In genomic region chr17:10292057-10292931, GRCh38 we compare ENCODE assay signal across 11 cellular contexts.
DNase-seq lines count a peak whose midpoint lies in the region; ATAC-seq, FAIRE-seq and TF ChIP-seq lines count a peak whose summit lies in the region.
"Had no signal": no experiment of that assay in that cellular context is flagged by ENCODE, and none has a peak within 500 bp of the region (broad histone marks: within the 10 kb centered on the region; RNA-seq: fewer than 3 reads in every experiment).

No MANE protein-coding gene starts in this region.

- no peaks in the 10 kb centered on the region for H3K36me3 Mint-ChIP-seq in HFFc6 (ENCODE audit: low read depth)

- H3K27me3 Mint-ChIP-seq in HFFc6 (ENCODE audit: insufficient read depth): peaks cover 3% of the 10 kb centered on the region; the same call in 1 of the 2 replicates

- H3K27ac Mint-ChIP-seq in HFFc6: peak overlapping the region; percentile 49; the same call in 1 of the 2 replicates

- no peaks in the 10 kb centered on the region; the same call in 1 of the 2 replicates for H3K9me3 Mint-ChIP-seq in HFFc6

- H3K4me3 Mint-ChIP-seq in HFFc6: peak overlapping the region; percentile 14; the same call in 1 of the 2 replicates

- peaks cover 12% of the 10 kb centered on the region for H3K4me1 ChIP-seq in lower lobe of right lung

- H3K4me3 ChIP-seq in GM12865 (ENCODE audit: low read depth, low read length): no peak overlapping the region
- H3K4me3 ChIP-seq in lower lobe of right lung: no peak overlapping the region
- H3K4me3 ChIP-seq: upper lobe of left lung had no signal

- FAIRE-seq in RCC 7860 (lab: Jason Lieb, UNC): no peak

- CTCF ChIA-PET in RWPE1 (lab: Yijun Ruan, JAX): interaction anchor here (0.6 to 1.2 kb wide), 2 partner anchors 118 to 197 kb away, joined by 3 to 7 read pairs; no protein-coding TSS in a partner anchor
- CTCF ChIA-PET in HEK293T (lab: Yijun Ruan, JAX): no interaction called here

- H3K27ac ChIP-seq in RWPE1 (peak overlapping the region; percentile 46), lower lobe of right lung (no peak overlapping the region)
- H3K27ac ChIP-seq: brain microvascular endothelial cell had no signal

- DNase-seq in GM12865 (ENCODE audit: low read depth) (peak; percentile 79), HFFc6 (peak; percentile 41), RWPE1 (ENCODE audit: low spot score) (peak; percentile 96), lower lobe of right lung (no peak), HEK293T (ENCODE audit: extremely low spot score) (no peak), RCC 7860 (ENCODE audit: low spot score) (no peak)
- DNase-seq in stimulated activated CD4-positive, alpha-beta T cell treated with anti-CD3 and anti-CD28 coated beads, Interleukin-12 subunit alpha, Interleukin-12 subunit beta, amount 100 ng/mL, for 4 hours: no peak
- DNase-seq: brain microvascular endothelial cell had no signal

- POLR2A ChIA-PET in RWPE1 (lab: Yijun Ruan, JAX; ENCODE audit: low non-redundant PET) (no interaction called here), HEK293T (lab: Yijun Ruan, JAX) (no interaction called here)

- ATAC-seq in lower lobe of right lung (peak; percentile 37 to 40), GM18873 (IDR thresholded peaks at IDR 0.05; ENCODE audit: low FRiP score, unreplicated experiment) (no peak)
- ATAC-seq: Panc1 had no signal

- intact Hi-C loops in lower lobe of right lung (cut with DNase I): no loop called here

- TF ChIP-seq CTCF in GM12865 (IDR thresholded peaks at IDR 0.05; ENCODE audit: insufficient read depth, low read depth, low read length, missing control alignments): no peak
- TF ChIP-seq CTCF in HFFc6 (IDR thresholded peaks at IDR 0.05): no peak
- no peak for TF ChIP-seq CTCF in RWPE1 (conservative IDR thresholded peaks at IDR 0.05; ENCODE audit: low read depth)
- TF ChIP-seq CTCF in lower lobe of right lung (IDR thresholded peaks at IDR 0.05): no peak

- H3K27me3 ChIP-seq in lower lobe of right lung (ENCODE audit: low read depth): peaks cover 8% of the 10 kb centered on the region
- H3K27me3 ChIP-seq: brain microvascular endothelial cell, upper lobe of left lung had no signal

- H3K36me3 ChIP-seq in lower lobe of right lung: no peaks in the 10 kb centered on the region
- H3K36me3 ChIP-seq: brain microvascular endothelial cell, upper lobe of left lung had no signal

- H3K9me3 ChIP-seq in lower lobe of right lung: no peaks in the 10 kb centered on the region
- H3K9me3 ChIP-seq: upper lobe of left lung had no signal

- H3K4me1 Mint-ChIP-seq in HFFc6 (ENCODE audit: low read depth): peaks cover 15% of the 10 kb centered on the region; the same call in 1 of the 2 replicates

TF ChIP-seq in HEK293T, 16 proteins besides CTCF, POLR2A, EP300 and RAD21:
- TF ChIP-seq ELF4 (IDR thresholded peaks at IDR 0.05) (no peak), FOXA1 (IDR thresholded peaks at IDR 0.05) (no peak), SUZ12 (IDR thresholded peaks at IDR 0.05) (no peak), ZNF384 (IDR thresholded peaks at IDR 0.05) (no peak), SP1 (IDR thresholded peaks at IDR 0.05) (no peak), HDGF (IDR thresholded peaks at IDR 0.05; ENCODE audit: borderline replicate concordance) (no peak), FOXK2 (IDR thresholded peaks at IDR 0.05) (no peak), TARDBP (IDR thresholded peaks at IDR 0.05) (no peak), FOXM1 (IDR thresholded peaks at IDR 0.05; ENCODE audit: borderline replicate concordance) (no peak), LEF1 (IDR thresholded peaks at IDR 0.05; ENCODE audit: borderline replicate concordance) (no peak), ARNT (IDR thresholded peaks at IDR 0.05) (no peak), L3MBTL2 (conservative IDR thresholded peaks at IDR 0.05) (no peak), BHLHE40 (IDR thresholded peaks at IDR 0.05; ENCODE audit: borderline replicate concordance) (no peak), PKNOX1 (IDR thresholded peaks at IDR 0.05) (no peak), NFRKB (IDR thresholded peaks at IDR 0.05) (no peak), CTBP1 (IDR thresholded peaks at IDR 0.05; ENCODE audit: borderline replicate concordance) (no peak)

Comparison
In these comparisons a context has a peak if more than half of its experiments do, and no peak if none do; other contexts are left out.
1. DNase-seq: peak in GM12865 (single experiment), HFFc6 (single experiment) and RWPE1 (single experiment); none in lower lobe of right lung (single experiment), stimulated activated CD4-positive, alpha-beta T cell treated with anti-CD3 and anti-CD28 coated beads, Interleukin-12 subunit alpha, Interleukin-12 subunit beta, amount 100 ng/mL, for 4 hours (single experiment), HEK293T (single experiment) and RCC 7860 (single experiment).